Comparison of ENCODE assay signal across 1 cellular context in the genomic region with DNA sequence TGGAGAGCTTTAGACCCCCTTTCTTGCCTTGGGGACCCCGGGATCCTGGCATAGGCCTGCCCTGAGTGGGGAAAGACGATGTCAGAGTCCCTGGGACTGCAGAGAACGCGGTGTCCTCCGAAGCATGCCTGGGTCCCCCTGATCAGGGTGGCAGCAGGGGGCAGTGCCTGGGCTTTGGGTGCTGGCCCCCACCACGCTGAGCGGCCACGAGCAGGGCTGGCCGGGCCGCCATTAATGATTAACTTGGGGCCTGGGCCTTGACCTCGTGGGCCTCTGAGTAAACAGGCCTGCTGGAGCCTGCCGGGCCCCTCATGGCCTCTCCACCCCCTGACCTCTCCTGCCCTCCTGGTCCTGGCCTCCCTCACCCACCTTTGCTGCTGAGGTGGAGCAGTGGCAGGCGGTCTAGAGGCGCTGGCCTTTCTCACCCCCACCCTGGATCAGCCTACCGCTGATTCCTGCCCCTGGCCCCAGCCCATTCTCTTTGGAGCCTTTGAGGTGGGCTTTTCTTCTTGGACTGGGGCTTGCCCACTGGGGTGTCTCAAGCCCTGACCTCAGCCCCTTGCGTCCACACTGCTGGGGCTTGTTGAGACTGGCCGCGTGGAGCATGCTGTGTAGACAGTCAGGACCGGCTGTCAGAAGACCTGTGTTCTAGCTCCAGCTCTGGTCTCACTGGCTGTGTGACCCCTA.
TF ChIP-seq lines count a peak whose summit lies in the region.

No MANE protein-coding gene starts in this region.

TF ChIP-seq in HepG2, 621 proteins besides CTCF, POLR2A, EP300 and RAD21 (continued from another document and continues in another):
- TF ChIP-seq, protein P1, sequence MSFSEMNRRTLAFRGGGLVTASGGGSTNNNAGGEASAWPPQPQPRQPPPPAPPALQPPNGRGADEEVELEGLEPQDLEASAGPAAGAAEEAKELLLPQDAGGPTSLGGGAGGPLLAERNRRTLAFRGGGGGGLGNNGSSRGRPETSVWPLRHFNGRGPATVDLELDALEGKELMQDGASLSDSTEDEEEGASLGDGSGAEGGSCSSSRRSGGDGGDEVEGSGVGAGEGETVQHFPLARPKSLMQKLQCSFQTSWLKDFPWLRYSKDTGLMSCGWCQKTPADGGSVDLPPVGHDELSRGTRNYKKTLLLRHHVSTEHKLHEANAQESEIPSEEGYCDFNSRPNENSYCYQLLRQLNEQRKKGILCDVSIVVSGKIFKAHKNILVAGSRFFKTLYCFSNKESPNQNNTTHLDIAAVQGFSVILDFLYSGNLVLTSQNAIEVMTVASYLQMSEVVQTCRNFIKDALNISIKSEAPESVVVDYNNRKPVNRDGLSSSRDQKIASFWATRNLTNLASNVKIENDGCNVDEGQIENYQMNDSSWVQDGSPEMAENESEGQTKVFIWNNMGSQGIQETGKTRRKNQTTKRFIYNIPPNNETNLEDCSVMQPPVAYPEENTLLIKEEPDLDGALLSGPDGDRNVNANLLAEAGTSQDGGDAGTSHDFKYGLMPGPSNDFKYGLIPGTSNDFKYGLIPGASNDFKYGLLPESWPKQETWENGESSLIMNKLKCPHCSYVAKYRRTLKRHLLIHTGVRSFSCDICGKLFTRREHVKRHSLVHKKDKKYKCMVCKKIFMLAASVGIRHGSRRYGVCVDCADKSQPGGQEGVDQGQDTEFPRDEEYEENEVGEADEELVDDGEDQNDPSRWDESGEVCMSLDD (CRISPR knock-in tag; IDR thresholded peaks at IDR 0.05; ENCODE audit: borderline replicate concordance): peak; percentile 97
- TF ChIP-seq TRIM24 (CRISPR knock-in tag; IDR thresholded peaks at IDR 0.05): 0 out of 2 replicates have a peak, but pooled peaks have one; percentile 36
- peak; percentile 53; the same call in 1 of the 2 replicates for TF ChIP-seq BHLHE40 (IDR thresholded peaks at IDR 0.05; ENCODE audit: low read length)
- TF ChIP-seq, protein P2, sequence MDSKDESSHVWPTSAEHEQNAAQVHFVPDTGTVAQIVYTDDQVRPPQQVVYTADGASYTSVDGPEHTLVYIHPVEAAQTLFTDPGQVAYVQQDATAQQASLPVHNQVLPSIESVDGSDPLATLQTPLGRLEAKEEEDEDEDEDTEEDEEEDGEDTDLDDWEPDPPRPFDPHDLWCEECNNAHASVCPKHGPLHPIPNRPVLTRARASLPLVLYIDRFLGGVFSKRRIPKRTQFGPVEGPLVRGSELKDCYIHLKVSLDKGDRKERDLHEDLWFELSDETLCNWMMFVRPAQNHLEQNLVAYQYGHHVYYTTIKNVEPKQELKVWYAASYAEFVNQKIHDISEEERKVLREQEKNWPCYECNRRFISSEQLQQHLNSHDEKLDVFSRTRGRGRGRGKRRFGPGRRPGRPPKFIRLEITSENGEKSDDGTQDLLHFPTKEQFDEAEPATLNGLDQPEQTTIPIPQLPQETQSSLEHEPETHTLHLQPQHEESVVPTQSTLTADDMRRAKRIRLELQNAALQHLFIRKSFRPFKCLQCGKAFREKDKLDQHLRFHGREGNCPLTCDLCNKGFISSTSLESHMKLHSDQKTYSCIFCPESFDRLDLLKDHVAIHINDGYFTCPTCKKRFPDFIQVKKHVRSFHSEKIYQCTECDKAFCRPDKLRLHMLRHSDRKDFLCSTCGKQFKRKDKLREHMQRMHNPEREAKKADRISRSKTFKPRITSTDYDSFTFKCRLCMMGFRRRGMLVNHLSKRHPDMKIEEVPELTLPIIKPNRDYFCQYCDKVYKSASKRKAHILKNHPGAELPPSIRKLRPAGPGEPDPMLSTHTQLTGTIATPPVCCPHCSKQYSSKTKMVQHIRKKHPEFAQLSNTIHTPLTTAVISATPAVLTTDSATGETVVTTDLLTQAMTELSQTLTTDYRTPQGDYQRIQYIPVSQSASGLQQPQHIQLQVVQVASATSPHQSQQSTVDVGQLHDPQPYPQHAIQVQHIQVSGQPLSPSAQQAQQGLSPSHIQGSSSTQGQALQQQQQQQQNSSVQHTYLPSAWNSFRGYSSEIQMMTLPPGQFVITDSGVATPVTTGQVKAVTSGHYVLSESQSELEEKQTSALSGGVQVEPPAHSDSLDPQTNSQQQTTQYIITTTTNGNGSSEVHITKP (CRISPR knock-in tag; IDR thresholded peaks at IDR 0.05; ENCODE audit: low read depth): peak; percentile 82
- TF ChIP-seq NR2F6 (IDR thresholded peaks at IDR 0.05): peak; percentile 100
- TF ChIP-seq NR2F6 (CRISPR knock-in tag; IDR thresholded peaks at IDR 0.05): peak; percentile 100
- TF ChIP-seq PITX1 (CRISPR knock-in tag; IDR thresholded peaks at IDR 0.05): peak; percentile 96
- peak; percentile 70; the same call in 1 of the 2 replicates for TF ChIP-seq CENPT (CRISPR knock-in tag; IDR thresholded peaks at IDR 0.05; ENCODE audit: low read depth)
- peak; percentile 100 for TF ChIP-seq HNRNPUL1 (IDR thresholded peaks at IDR 0.05; ENCODE audit: low read depth, low read length)
- peak; percentile 72; the same call in 1 of the 2 replicates for TF ChIP-seq ZNF816 (CRISPR knock-in tag; IDR thresholded peaks at IDR 0.05; ENCODE audit: borderline replicate concordance)
- TF ChIP-seq ZNF274 (CRISPR knock-in tag; IDR thresholded peaks at IDR 0.05): no peak
- no peak for TF ChIP-seq SYNCRIP (IDR thresholded peaks at IDR 0.05; ENCODE audit: insufficient read depth, low read depth, low read length)
- peak; percentile 48; the same call in 1 of the 2 replicates for TF ChIP-seq KLF11 (CRISPR knock-in tag; IDR thresholded peaks at IDR 0.05)
- TF ChIP-seq ZNF350 (CRISPR knock-in tag; IDR thresholded peaks at IDR 0.05; ENCODE audit: borderline replicate concordance, low read depth): peak; percentile 99
- no peak; the same call in 1 of the 2 replicates for TF ChIP-seq KLF9 (CRISPR knock-in tag; IDR thresholded peaks at IDR 0.05; ENCODE audit: low read depth)
- TF ChIP-seq HDAC6 (IDR thresholded peaks at IDR 0.05; ENCODE audit: low read depth, low read length): no peak
- peak; percentile 99 for TF ChIP-seq ZNF609 (CRISPR knock-in tag; IDR thresholded peaks at IDR 0.05; ENCODE audit: borderline replicate concordance)
- TF ChIP-seq ZNF30 (CRISPR knock-in tag; IDR thresholded peaks at IDR 0.05): no peak; the same call in 1 of the 2 replicates
- peak; percentile 97 for TF ChIP-seq ZNF670 (CRISPR knock-in tag; IDR thresholded peaks at IDR 0.05; ENCODE audit: borderline replicate concordance)
- TF ChIP-seq JUN (CRISPR knock-in tag; IDR thresholded peaks at IDR 0.05): no peak
- TF ChIP-seq, protein P3, sequence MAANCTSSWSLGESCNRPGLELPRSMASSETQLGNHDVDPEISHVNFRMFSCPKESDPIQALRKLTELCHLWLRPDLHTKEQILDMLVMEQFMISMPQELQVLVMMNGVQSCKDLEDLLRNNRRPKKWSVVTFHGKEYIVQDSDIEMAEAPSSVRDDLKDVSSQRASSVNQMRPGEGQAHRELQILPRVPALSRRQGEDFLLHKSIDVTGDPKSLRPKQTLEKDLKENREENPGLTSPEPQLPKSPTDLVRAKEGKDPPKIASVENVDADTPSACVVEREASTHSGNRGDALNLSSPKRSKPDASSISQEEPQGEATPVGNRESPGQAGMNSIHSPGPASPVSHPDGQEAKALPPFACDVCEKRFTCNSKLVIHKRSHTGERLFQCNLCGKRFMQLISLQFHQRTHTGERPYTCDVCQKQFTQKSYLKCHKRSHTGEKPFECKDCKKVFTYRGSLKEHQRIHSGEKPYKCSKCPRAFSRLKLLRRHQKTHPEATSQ (CRISPR knock-in tag; IDR thresholded peaks at IDR 0.05; ENCODE audit: borderline replicate concordance): peak; percentile 69; the same call in 1 of the 2 replicates
- TF ChIP-seq ETS1 (CRISPR knock-in tag; IDR thresholded peaks at IDR 0.05): no peak
- 0 out of 2 replicates have a peak, but pooled peaks have one; percentile 20 for TF ChIP-seq HHEX (CRISPR knock-in tag; IDR thresholded peaks at IDR 0.05)
- TF ChIP-seq, protein P4, sequence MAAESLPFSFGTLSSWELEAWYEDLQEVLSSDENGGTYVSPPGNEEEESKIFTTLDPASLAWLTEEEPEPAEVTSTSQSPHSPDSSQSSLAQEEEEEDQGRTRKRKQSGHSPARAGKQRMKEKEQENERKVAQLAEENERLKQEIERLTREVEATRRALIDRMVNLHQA (CRISPR knock-in tag; IDR thresholded peaks at IDR 0.05): no peak
- TF ChIP-seq ZFP1 (CRISPR knock-in tag; IDR thresholded peaks at IDR 0.05): peak; percentile 87
- TF ChIP-seq ZNF282 (IDR thresholded peaks at IDR 0.05; ENCODE audit: partially characterized antibody): no peak
- TF ChIP-seq PRPF4 (IDR thresholded peaks at IDR 0.05; ENCODE audit: low read depth, low read length, poor library complexity, severe bottlenecking): no peak
- TF ChIP-seq TEAD3 (CRISPR knock-in tag; optimal IDR thresholded peaks at IDR 0.05; ENCODE audit: borderline replicate concordance): peak; percentile 90
- no peak; the same call in 1 of the 2 replicates for TF ChIP-seq ZNF225 (CRISPR knock-in tag; IDR thresholded peaks at IDR 0.05)
- TF ChIP-seq TGIF2 (CRISPR knock-in tag; IDR thresholded peaks at IDR 0.05): peak; percentile 29
- peak; percentile 51 for TF ChIP-seq ZNF777 (CRISPR knock-in tag; IDR thresholded peaks at IDR 0.05)
- peak in 1 of 2 experiments; percentile 80; a peak in 2 of 4 replicates for TF ChIP-seq ATF4 (CRISPR knock-in tag; IDR thresholded peaks at IDR 0.05)
- no peak for TF ChIP-seq ZNF569 (CRISPR knock-in tag; IDR thresholded peaks at IDR 0.05; ENCODE audit: borderline replicate concordance)
- no peak for TF ChIP-seq ZNF33B (CRISPR knock-in tag; IDR thresholded peaks at IDR 0.05)
- TF ChIP-seq RXRB (CRISPR knock-in tag; IDR thresholded peaks at IDR 0.05; ENCODE audit: borderline replicate concordance): peak; percentile 100
- no peak for TF ChIP-seq ZNF850 (CRISPR knock-in tag; conservative IDR thresholded peaks at IDR 0.05)
- peak; percentile 92 for TF ChIP-seq POGZ (CRISPR knock-in tag; IDR thresholded peaks at IDR 0.05)
- TF ChIP-seq TEAD2 (CRISPR knock-in tag; IDR thresholded peaks at IDR 0.05): no peak
- no peak; the same call in 1 of the 2 replicates for TF ChIP-seq ZNF556 (CRISPR knock-in tag; IDR thresholded peaks at IDR 0.05; ENCODE audit: borderline replicate concordance)
- no peak; the same call in 1 of the 2 replicates for TF ChIP-seq ZNF629 (CRISPR knock-in tag; conservative IDR thresholded peaks at IDR 0.05)
- TF ChIP-seq ZNF451 (CRISPR knock-in tag; IDR thresholded peaks at IDR 0.05): peak; percentile 89
